Comparison of ENCODE assay signal across 14 cellular contexts in genomic region chr20:24696396-24696795, GRCh38.
"Had no signal": no experiment of that assay in that cellular context is flagged by ENCODE, and none has a peak within 500 bp of the region (broad histone marks: within the 10 kb centered on the region; RNA-seq: fewer than 3 reads in every experiment).

No MANE protein-coding gene starts in this region.

- H3K27ac ChIP-seq: body of pancreas, colonic mucosa, lower lobe of right lung, neural progenitor cell, ovary had no signal

- H3K27me3 Mint-ChIP-seq: activated naive CD8-positive, alpha-beta T cell had no signal

- H3K27ac Mint-ChIP-seq: activated naive CD8-positive, alpha-beta T cell; mesothelial cell of epicardium; neural progenitor cell; stimulated activated effector memory CD8-positive, alpha-beta T cell treated with anti-CD3 and anti-CD28 coated beads, Interleukin-12 subunit alpha, Interleukin-12 subunit beta, amount 100 ng/mL, for 72 hours had no signal

- H3K4me3 ChIP-seq: body of pancreas, colonic mucosa, lower lobe of right lung, neural progenitor cell, ovary, tibial artery had no signal

- H3K36me3 Mint-ChIP-seq: activated naive CD8-positive, alpha-beta T cell; mesothelial cell of epicardium; neural progenitor cell; stimulated activated effector memory CD8-positive, alpha-beta T cell treated with anti-CD3 and anti-CD28 coated beads, Interleukin-12 subunit alpha, Interleukin-12 subunit beta, amount 100 ng/mL, for 72 hours had no signal

- H3K9me3 Mint-ChIP-seq: mesothelial cell of epicardium; stimulated activated effector memory CD8-positive, alpha-beta T cell treated with anti-CD3 and anti-CD28 coated beads, Interleukin-12 subunit alpha, Interleukin-12 subunit beta, amount 100 ng/mL, for 72 hours had no signal

- H3K27me3 ChIP-seq: body of pancreas, colonic mucosa, neural progenitor cell, ovary, tibial artery had no signal

- H3K4me1 Mint-ChIP-seq: stimulated activated effector memory CD8-positive, alpha-beta T cell treated with anti-CD3 and anti-CD28 coated beads, Interleukin-12 subunit alpha, Interleukin-12 subunit beta, amount 100 ng/mL, for 72 hours had no signal

- ATAC-seq: body of pancreas; lower lobe of right lung; stimulated activated effector memory CD8-positive, alpha-beta T cell treated with anti-CD3 and anti-CD28 coated beads, Interleukin-12 subunit alpha, Interleukin-12 subunit beta, amount 100 ng/mL, for 72 hours had no signal

- H3K9me3 ChIP-seq: body of pancreas, colonic mucosa, lower lobe of right lung, ovary, tibial artery had no signal

- H3K4me3 Mint-ChIP-seq: activated naive CD8-positive, alpha-beta T cell; mesothelial cell of epicardium; neural progenitor cell; stimulated activated effector memory CD8-positive, alpha-beta T cell treated with anti-CD3 and anti-CD28 coated beads, Interleukin-12 subunit alpha, Interleukin-12 subunit beta, amount 100 ng/mL, for 72 hours had no signal

- DNase-seq: activated gamma-delta T cell treated with Interleukin-2 at 50 U/mL for 16 hours; amniotic stem cell; body of pancreas; central memory CD4-positive, alpha-beta T cell; colonic mucosa; lower lobe of right lung; ovary; stimulated activated CD4-positive, alpha-beta T cell treated with anti-CD3 and anti-CD28 coated beads, Interleukin-12 subunit alpha, Interleukin-12 subunit beta, amount 100 ng/mL, for 4 hours; stimulated activated CD4-positive, alpha-beta T cell treated with anti-CD3 and anti-CD28 coated beads, Interleukin-2, amount 100 ng/mL, for 24 hours had no signal
